31 cellular contexts compared by ENCODE assay signal in genomic region chr16:20507280-20507679, GRCh38. TPM values are rescaled to one million over a fixed set of nuclear protein-coding genes. Genes with fewer than 3 reads are reported as not detected.
"Had no signal": no experiment of that assay in that cellular context is flagged by ENCODE, and none has a peak within 500 bp of the region (broad histone marks: within the 10 kb centered on the region; RNA-seq: fewer than 3 reads in every experiment).

No MANE protein-coding gene starts in this region.

- DNase-seq: activated B cell treated with CpG ODN at 0.5 μM for 24 hours; activated CD4-positive, alpha-beta memory T cell treated with anti-CD3 and anti-CD28 coated beads, Interleukin-2, amount 10 ng/mL, durations not matched to agents 7 days and 5 days; activated CD4-positive, alpha-beta T cell treated with anti-CD3 and anti-CD28 coated beads for 1 hour; activated CD4-positive, alpha-beta T cell treated with anti-CD3 and anti-CD28 coated beads for 36 hours; activated CD4-positive, alpha-beta T cell treated with anti-CD3 and anti-CD28 coated beads for 48 hours; activated CD4-positive, alpha-beta T cell treated with anti-CD3 and anti-CD28 coated beads, Interleukin-2, amount 10 ng/mL, durations not matched to agents 7 days and 5 days; activated CD4-positive, alpha-beta T cell treated with anti-CD3 and anti-CD28 coated beads, Interleukin-2, amount 50 U/mL, for 48 hours; activated CD8-positive, alpha-beta memory T cell treated with anti-CD3 and anti-CD28 coated beads for 24 hours; activated CD8-positive, alpha-beta memory T cell treated with anti-CD3 and anti-CD28 coated beads, Interleukin-2, amount 10 ng/mL, durations not matched to agents 7 days and 5 days; activated CD8-positive, alpha-beta memory T cell treated with anti-CD3 and anti-CD28 coated beads, Interleukin-2, amount 50 U/mL, for 48 hours; activated CD8-positive, alpha-beta T cell treated with anti-CD3 and anti-CD28 coated beads, Interleukin-2, amount 10 ng/mL, durations not matched to agents 7 days and 5 days; activated effector memory CD4-positive, alpha-beta T cell treated with Interleukin-2 at 50 U/mL for 16 hours; activated gamma-delta T cell; activated naive CD4-positive, alpha-beta T cell treated with anti-CD3 and anti-CD28 coated beads, Interleukin-2, amount 10 ng/mL, durations not matched to agents 7 days and 5 days; activated naive CD4-positive, alpha-beta T cell treated with Interleukin-2 at 50 U/mL for 16 hours; activated naive CD8-positive, alpha-beta T cell treated with anti-CD3 and anti-CD28 coated beads, Interleukin-2, amount 10 ng/mL, durations not matched to agents 7 days and 5 days; activated naive CD8-positive, alpha-beta T cell treated with anti-CD3 and anti-CD28 coated beads, Interleukin-2, amount 50 U/mL, for 24 hours; activated T-cell treated with anti-CD3 and anti-CD28 coated beads, Interleukin-2, amount 50 U/mL, for 24 hours; activated T-cell treated with anti-CD3 and anti-CD28 coated beads, Interleukin-2, amount 50 U/mL, for 48 hours; amygdala; anterior cingulate cortex; caudate nucleus; cerebellar nuclear complex; T-helper 1 cell; T-helper 2 cell; T-helper 9 cell had no signal

- H3K9me3 ChIP-seq: ascending aorta had no signal

- H3K27ac ChIP-seq: ascending aorta, cardiac muscle cell, VCaP had no signal

- H3K4me1 ChIP-seq: ascending aorta had no signal

- H3K36me3 ChIP-seq: ascending aorta, cardiac muscle cell had no signal

- H3K27me3 ChIP-seq: ascending aorta, cardiac muscle cell had no signal

- H3K4me3 ChIP-seq: ascending aorta, cardiac muscle cell had no signal

RNA-seq across cellular contexts. Expression of gene ACSM2A, which starts 56.0 kb away (rescaled TPM):
- total RNA-seq: activated B cell treated with CpG ODN at 0.5 μM for 24 hours; activated CD4-positive, alpha-beta memory T cell treated with anti-CD3 and anti-CD28 coated beads, Interleukin-2, amount 10 ng/mL, durations not matched to agents 7 days and 5 days; activated CD4-positive, alpha-beta T cell treated with anti-CD3 and anti-CD28 coated beads, Interleukin-2, amount 10 ng/mL, durations not matched to agents 7 days and 5 days; activated CD8-positive, alpha-beta T cell treated with anti-CD3 and anti-CD28 coated beads, Interleukin-2, amount 10 ng/mL, durations not matched to agents 7 days and 5 days; activated naive CD8-positive, alpha-beta T cell treated with anti-CD3 and anti-CD28 coated beads, Interleukin-2, amount 10 ng/mL, durations not matched to agents 7 days and 5 days; ascending aorta; bronchial epithelial cell; cardiac muscle cell; chondrocyte had no signal
- polyA plus RNA-seq: cardiac muscle cell had no signal
